12 cellular contexts compared by ENCODE assay signal in genomic region chr3:58627580-58627894, GRCh38. TPM values are rescaled to one million over a fixed set of nuclear protein-coding genes. Genes with fewer than 3 reads are reported as not detected.
DNase-seq lines count a peak whose midpoint lies in the region; ATAC-seq and TF ChIP-seq lines count a peak whose summit lies in the region.
"Had no signal": no experiment of that assay in that cellular context is flagged by ENCODE, and none has a peak within 500 bp of the region (broad histone marks: within the 10 kb centered on the region; RNA-seq: fewer than 3 reads in every experiment).

No MANE protein-coding gene starts in this region.

- 0 to 8% methylated on average over 1 to 2 of the region's 3 CpGs for WGBS in gastroesophageal sphincter (ENCODE audit: low coverage in 1 of 2), 2 donors
- WGBS in ovary, 3 donors, result 10 to 31% (median 20%) methylated on average over 3 of the region's 3 CpGs

- H3K36me3 ChIP-seq in SJCRH30 (no peaks in the 10 kb centered on the region), gastroesophageal sphincter (no peaks in the 10 kb centered on the region), ovary (no peaks in the 10 kb centered on the region)

- no peak for TF ChIP-seq POLR2A in gastroesophageal sphincter (IDR thresholded peaks at IDR 0.05)
- no peak for TF ChIP-seq POLR2A in ovary (IDR thresholded peaks at IDR 0.05)

- H3K4me3 ChIP-seq in SJCRH30 (peak overlapping the region; percentile 46), gastroesophageal sphincter (peak overlapping the region in 1 of 2 donors; percentile 12), ovary (no peak overlapping the region)
- H3K4me3 ChIP-seq: skin epidermis had no signal

- H3K9me3 ChIP-seq in SJCRH30 (replicated peaks) (no peaks in the 10 kb centered on the region), gastroesophageal sphincter (no peaks in the 10 kb centered on the region), ovary (no peaks in the 10 kb centered on the region)

- TF ChIP-seq EP300 in gastroesophageal sphincter (IDR thresholded peaks at IDR 0.05) (no peak), ovary (IDR thresholded peaks at IDR 0.05) (no peak)

- no peaks in the 10 kb centered on the region for H3K9me3 Mint-ChIP-seq in Calu3 (ENCODE audit: low read depth, unreplicated experiment)

- in situ Hi-C loops in KBM-7 (cut with MboI; ENCODE audit: low pct_unique_long_range_greater_than_20kb, low sequenced_read_pairs), result no loop called here

- peak; percentile 40 for DNase-seq in Calu3
- peak; percentile 46 to 52 for DNase-seq in SJCRH30
- DNase-seq in ovary, result peak; percentile 54 to 80 (median 68)
- DNase-seq in KBM-7, result no peak
- DNase-seq in stimulated activated CD4-positive, alpha-beta T cell treated with anti-CD3 and anti-CD28 coated beads, Interleukin-4, amount 100 ng/mL, for 1 hour, result no peak
- DNase-seq in NCI-H446 treated with DMSO at 0.1 percent for 48 hours (lab: John Stamatoyannopoulos, UW), result no peak
- DNase-seq in NCI-H1417 treated with DMSO at 0.1 percent for 48 hours (lab: John Stamatoyannopoulos, UW), result no peak
- DNase-seq: activated T-cell treated with anti-CD3 and anti-CD28 coated beads for 4 hours, NCI-H526 had no signal

- peaks cover 9% of the 10 kb centered on the region for H3K27me3 Mint-ChIP-seq in Calu3 (ENCODE audit: unreplicated experiment)

- no peak for ATAC-seq in gastroesophageal sphincter
- ATAC-seq: activated CD4-positive, CD25-positive, alpha-beta regulatory T cell treated with anti-CD3 and anti-CD28 coated beads, Interleukin-2, amount 50 U/mL, for 24 hours had no signal

- H3K27ac Mint-ChIP-seq in Calu3 (ENCODE audit: unreplicated experiment), result no peak overlapping the region

- peaks cover 36% of the 10 kb centered on the region for H3K4me1 ChIP-seq in SJCRH30
- H3K4me1 ChIP-seq in gastroesophageal sphincter, result peaks cover 0 to 39% (median 30%) of the 10 kb centered on the region in 3 donors
- peaks cover 20% of the 10 kb centered on the region for H3K4me1 ChIP-seq in ovary (ENCODE audit: insufficient read depth)

- no TSS peak for BruUV-seq in Calu3 (replicated peaks; lab: Mats Ljungman, UMichigan)

- no peaks in the 10 kb centered on the region for H3K27me3 ChIP-seq in SJCRH30
- no peaks in the 10 kb centered on the region for H3K27me3 ChIP-seq in gastroesophageal sphincter
- H3K27me3 ChIP-seq in ovary, result no peaks in the 10 kb centered on the region

- peaks cover 6% of the 10 kb centered on the region for H3K4me1 Mint-ChIP-seq in Calu3 (ENCODE audit: low read depth, unreplicated experiment)

- intact Hi-C loops in Calu3 (cut with micrococcal nuclease; ENCODE audit: unreplicated experiment), result loop anchor here (5.0 kb wide), 2 partner anchors 40 to 295 kb away; partner anchors contain the start of gene PXK
- intact Hi-C loops in ovary (cut with DNase I), result no loop called here

- no peak overlapping the region for H3K4me3 Mint-ChIP-seq in Calu3 (ENCODE audit: low read depth, unreplicated experiment)

- H3K27ac ChIP-seq in SJCRH30 (peak overlapping the region; percentile 62), gastroesophageal sphincter (peak overlapping the region in 3 of 4 donors; percentile 62 to 73 (median 68)), ovary (peak overlapping the region in 1 of 2 donors; percentile 22)

- CTCF ChIA-PET in Calu3 (lab: Charles Lee), result interaction anchor here (2.1 to 6.5 kb wide), 2 partner anchors 58 to 67 kb away, joined by 10 to 66 read pairs; no protein-coding TSS in a partner anchor

- TF ChIP-seq CTCF in Calu3 (IDR thresholded peaks at IDR 0.05; ENCODE audit: unreplicated experiment) (no peak), gastroesophageal sphincter (IDR thresholded peaks at IDR 0.05) (no peak), ovary (IDR thresholded peaks at IDR 0.05) (no peak)

- no peaks in the 10 kb centered on the region for H3K36me3 Mint-ChIP-seq in Calu3 (ENCODE audit: insufficient read depth, unreplicated experiment)

RNA-seq across cellular contexts. Expression of gene FAM3D, which starts 39.0 kb away (rescaled TPM):
- total RNA-seq in Calu3 (2022) (3.0 and 3.8 TPM in 2 replicates), gastroesophageal sphincter (10 to 100 TPM in 1 of 4 donors, 1 to 10 TPM in 1, not detected in 2; 1.9 to 33.2 TPM), ovary (1 to 10 TPM in 1 of 7 donors, under 1 TPM in 1, not detected in 5; 0.36 to 6.3 TPM)
- total RNA-seq in SJCRH30 (2014; rRNA removed; shearing (Covaris generic)), result not detected in 2 replicates
- not detected for polyA plus RNA-seq in ovary

RNA-seq across cellular contexts. Expression of gene FAM107A, which starts 50.3 kb away (rescaled TPM):
- total RNA-seq in Calu3 (2022) (not detected in 2 replicates), gastroesophageal sphincter (100 to 1,000 TPM in 1 of 4 donors, 10 to 100 TPM in 3; 27.9 to 109 (median 83.8) TPM), ovary (10 to 100 TPM in 5 of 7 donors, 1 to 10 TPM in 2; 2.7 to 47.3 (median 14.4) TPM)
- 2.0 and 2.6 TPM in 2 replicates for total RNA-seq in SJCRH30 (2014; rRNA removed; shearing (Covaris generic))
- 10 to 100 TPM; 14.0 to 19.9 TPM for polyA plus RNA-seq in ovary

Comparison
In these comparisons a context has a peak if more than half of its experiments do, and no peak if none do; other contexts are left out.
1. DNase-seq: peak in Calu3 (single experiment), SJCRH30 (2 of 2) and ovary (5 of 5); none in KBM-7 (single experiment), stimulated activated CD4-positive, alpha-beta T cell treated with anti-CD3 and anti-CD28 coated beads, Interleukin-4, amount 100 ng/mL, for 1 hour (single experiment), NCI-H446 treated with DMSO at 0.1 percent for 48 hours (single experiment) and NCI-H1417 treated with DMSO at 0.1 percent for 48 hours (single experiment).